ENCODE assay signal across 1 cellular context in the genomic region with DNA sequence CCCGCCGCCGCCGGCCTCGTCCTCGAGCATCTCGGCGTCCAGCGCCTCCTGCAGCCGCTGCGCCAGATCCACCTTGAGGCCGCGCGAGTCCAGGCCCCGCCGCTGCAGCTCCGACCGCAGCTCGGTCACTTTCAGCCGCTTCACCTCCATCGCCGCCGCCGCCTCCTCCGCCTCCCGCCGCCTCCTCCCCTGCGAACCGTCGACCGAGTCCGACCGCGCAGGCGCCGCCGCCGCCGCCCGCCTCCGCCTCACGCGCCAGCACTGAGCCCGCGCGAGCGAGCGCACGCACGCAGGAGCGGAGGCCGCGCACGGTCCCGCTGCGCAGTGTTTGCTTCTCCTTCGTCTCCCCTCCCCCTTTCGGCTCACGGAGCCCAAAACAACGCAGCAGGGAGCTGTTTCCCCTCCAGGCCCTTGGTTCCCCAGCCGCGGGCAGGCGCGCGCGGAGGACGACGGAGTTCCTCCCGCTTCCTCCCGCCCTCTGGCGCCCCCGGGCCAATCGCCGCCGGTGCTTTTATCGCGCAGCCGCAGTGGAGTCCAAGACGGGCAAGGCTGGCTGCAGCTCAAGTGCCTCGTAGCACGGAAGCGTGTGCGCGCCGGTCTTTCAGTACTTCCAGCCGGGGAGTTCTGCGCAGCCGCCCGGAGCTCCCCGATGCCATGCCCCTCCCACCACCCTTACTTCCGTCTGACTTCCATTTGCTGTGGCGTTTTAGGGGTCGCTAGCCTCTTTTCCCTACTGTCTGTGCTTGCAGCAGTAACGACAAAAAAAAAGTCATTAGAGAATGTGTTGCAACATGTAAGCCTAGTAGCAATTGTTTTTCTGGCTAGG.
A peak's percentile ranks its signal among the peaks of the same experiment; 100 is the strongest.
TF ChIP-seq lines count a peak whose summit lies in the region.

Gene HNRNPUL2 (minus strand): TSS at position 451 of the 826 bp plus-strand sequence. CDS start 301 bp downstream, at position 150.

TF ChIP-seq in K562, 482 proteins besides CTCF, POLR2A, EP300 and RAD21 (continued from another document):
- TF ChIP-seq, protein P1, sequence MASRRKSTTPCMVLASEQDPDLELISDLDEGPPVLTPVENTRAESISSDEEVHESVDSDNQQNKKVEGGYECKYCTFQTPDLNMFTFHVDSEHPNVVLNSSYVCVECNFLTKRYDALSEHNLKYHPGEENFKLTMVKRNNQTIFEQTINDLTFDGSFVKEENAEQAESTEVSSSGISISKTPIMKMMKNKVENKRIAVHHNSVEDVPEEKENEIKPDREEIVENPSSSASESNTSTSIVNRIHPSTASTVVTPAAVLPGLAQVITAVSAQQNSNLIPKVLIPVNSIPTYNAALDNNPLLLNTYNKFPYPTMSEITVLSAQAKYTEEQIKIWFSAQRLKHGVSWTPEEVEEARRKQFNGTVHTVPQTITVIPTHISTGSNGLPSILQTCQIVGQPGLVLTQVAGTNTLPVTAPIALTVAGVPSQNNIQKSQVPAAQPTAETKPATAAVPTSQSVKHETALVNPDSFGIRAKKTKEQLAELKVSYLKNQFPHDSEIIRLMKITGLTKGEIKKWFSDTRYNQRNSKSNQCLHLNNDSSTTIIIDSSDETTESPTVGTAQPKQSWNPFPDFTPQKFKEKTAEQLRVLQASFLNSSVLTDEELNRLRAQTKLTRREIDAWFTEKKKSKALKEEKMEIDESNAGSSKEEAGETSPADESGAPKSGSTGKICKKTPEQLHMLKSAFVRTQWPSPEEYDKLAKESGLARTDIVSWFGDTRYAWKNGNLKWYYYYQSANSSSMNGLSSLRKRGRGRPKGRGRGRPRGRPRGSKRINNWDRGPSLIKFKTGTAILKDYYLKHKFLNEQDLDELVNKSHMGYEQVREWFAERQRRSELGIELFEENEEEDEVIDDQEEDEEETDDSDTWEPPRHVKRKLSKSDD (conservative IDR thresholded peaks at IDR 0.05; ENCODE audit: low read length): no peak
- TF ChIP-seq L3MBTL2 (IDR thresholded peaks at IDR 0.05): peak; percentile 99
- peak; percentile 99 for TF ChIP-seq PHF8 (IDR thresholded peaks at IDR 0.05; ENCODE audit: borderline replicate concordance, low read length)
TF ChIP-seq in K562: peak in this region for 146.
